ENCODE assay signal across 1 cellular context in the genomic region with DNA sequence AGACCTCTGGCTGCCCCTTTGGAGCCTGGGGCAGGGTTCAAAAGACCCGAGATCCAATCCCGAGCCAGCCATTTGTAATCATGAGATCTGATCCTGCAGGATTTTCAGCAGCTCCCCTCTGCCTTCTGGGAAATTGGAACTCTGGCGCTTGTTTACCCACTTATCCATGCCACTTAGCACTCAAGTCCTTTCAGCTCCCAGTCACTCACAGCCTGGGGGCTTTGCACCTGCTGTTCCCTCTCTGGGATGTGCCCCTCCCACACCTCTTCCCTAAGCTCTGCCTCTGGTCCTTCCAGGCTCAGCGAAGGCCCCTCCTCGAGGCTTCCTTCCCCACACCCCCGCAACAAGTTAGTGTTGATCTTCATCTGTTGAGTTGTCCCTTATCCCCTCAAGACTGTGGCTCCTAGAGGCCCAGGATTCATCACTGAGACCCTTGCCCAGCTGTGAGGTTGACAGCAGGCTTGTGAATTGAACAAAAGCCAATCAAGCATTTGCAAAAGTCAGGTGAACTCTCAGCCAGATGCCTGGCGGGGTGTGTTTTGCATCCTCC.
TF ChIP-seq lines count a peak whose summit lies in the region.

No MANE protein-coding gene starts in this region.

TF ChIP-seq in WTC11, 78 proteins besides CTCF, POLR2A, EP300 and RAD21 (continued from another document):
- TF ChIP-seq, protein P1, sequence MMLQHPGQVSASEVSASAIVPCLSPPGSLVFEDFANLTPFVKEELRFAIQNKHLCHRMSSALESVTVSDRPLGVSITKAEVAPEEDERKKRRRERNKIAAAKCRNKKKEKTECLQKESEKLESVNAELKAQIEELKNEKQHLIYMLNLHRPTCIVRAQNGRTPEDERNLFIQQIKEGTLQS (CRISPR knock-in tag; conservative IDR thresholded peaks at IDR 0.05) = no peak
- no peak for TF ChIP-seq FOXJ3 (CRISPR knock-in tag; IDR thresholded peaks at IDR 0.05; ENCODE audit: borderline replicate concordance)
- TF ChIP-seq JAZF1 (CRISPR knock-in tag; IDR thresholded peaks at IDR 0.05) = no peak
- no peak for TF ChIP-seq FOXK1 (CRISPR knock-in tag; IDR thresholded peaks at IDR 0.05)
- TF ChIP-seq NR1H2 (CRISPR knock-in tag; IDR thresholded peaks at IDR 0.05) = no peak
- TF ChIP-seq GABPB1 (CRISPR knock-in tag; IDR thresholded peaks at IDR 0.05) = no peak
